9 cellular contexts compared by ENCODE assay signal in genomic region chr6:125363360-125364121, GRCh38.
A peak's percentile ranks its signal among the peaks of the same experiment; 100 is the strongest.
DNase-seq lines count a peak whose midpoint lies in the region; TF ChIP-seq lines count a peak whose summit lies in the region.
"Had no signal": no experiment of that assay in that cellular context is flagged by ENCODE, and none has a peak within 500 bp of the region (broad histone marks: within the 10 kb centered on the region; RNA-seq: fewer than 3 reads in every experiment).

No MANE protein-coding gene starts in this region.

- peak overlapping the region; percentile 23 to 81 (median 64) for H3K9ac ChIP-seq in skeletal muscle tissue (ENCODE audit: low read depth in 1 of 3, low read length in 3 of 3)
- no peak overlapping the region for H3K9ac ChIP-seq in Karpas-422 (ENCODE audit: low read length)

- DNase-seq in Ammon's horn (ENCODE audit: low spot score) = peak; percentile 39
- peak; percentile 23 for DNase-seq in NCI-H1092 (lab: John Stamatoyannopoulos, UW)
- DNase-seq in brain microvascular endothelial cell = peak; percentile 87
- DNase-seq in iPS-NIHi7 (ENCODE audit: extremely low spot score) = peak; percentile 57
- DNase-seq in stimulated activated CD4-positive, alpha-beta T cell treated with anti-CD3 and anti-CD28 coated beads, Interleukin-15, amount 100 ng/mL, for 24 hours = no peak
- no peak for DNase-seq in Karpas-422
- no peak for DNase-seq in activated naive CD4-positive, alpha-beta T cell treated with anti-CD3 and anti-CD28 coated beads, Interleukin-2, amount 10 ng/mL, durations not matched to agents 7 days and 5 days

- CTCF ChIA-PET in activated naive CD4-positive, alpha-beta T cell treated with anti-CD3 and anti-CD28 coated beads, Interleukin-2, amount 10 ng/mL, durations not matched to agents 7 days and 5 days (lab: Charles Lee) = no interaction called here

- H3K36me3 ChIP-seq in brain microvascular endothelial cell (replicated peaks) = no peaks in the 10 kb centered on the region
- no peaks in the 10 kb centered on the region for H3K36me3 ChIP-seq in skeletal muscle tissue (ENCODE audit: control insufficient read depth in 3 of 3, insufficient read depth in 3 of 3, low read length in 3 of 3)
- H3K36me3 ChIP-seq in Karpas-422 (ENCODE audit: insufficient read depth, low read length) = no peaks in the 10 kb centered on the region

- no peaks in the 10 kb centered on the region for H4K20me1 ChIP-seq in Karpas-422 (ENCODE audit: insufficient read depth, low read depth, low read length)

- H3K4me1 Mint-ChIP-seq in activated naive CD4-positive, alpha-beta T cell treated with anti-CD3 and anti-CD28 coated beads, Interleukin-2, amount 10 ng/mL, durations not matched to agents 7 days and 5 days = no peaks in the 10 kb centered on the region

- no peaks in the 10 kb centered on the region for H3K36me3 Mint-ChIP-seq in activated naive CD4-positive, alpha-beta T cell treated with anti-CD3 and anti-CD28 coated beads, Interleukin-2, amount 10 ng/mL, durations not matched to agents 7 days and 5 days

- H3K9me2 ChIP-seq in Karpas-422 (replicated peaks; ENCODE audit: insufficient read depth, low read length) = no peaks in the 10 kb centered on the region

- H3K4me1 ChIP-seq in skeletal muscle tissue (ENCODE audit: control insufficient read depth in 3 of 3, insufficient read depth in 3 of 3, low read length in 3 of 3) = peaks cover 9 to 17% (median 15%) of the 10 kb centered on the region in 3 donors
- H3K4me1 ChIP-seq in Karpas-422 (ENCODE audit: low read length) = no peaks in the 10 kb centered on the region

- H3K4me2 ChIP-seq in Karpas-422 (ENCODE audit: low read depth, low read length, poor library complexity, severe bottlenecking) = no peak overlapping the region

- H3K27me3 ChIP-seq in brain microvascular endothelial cell (replicated peaks) (no peaks in the 10 kb centered on the region), skeletal muscle tissue (ENCODE audit: control insufficient read depth in 3 of 3, insufficient read depth in 3 of 3, low read length in 3 of 3) (no peaks in the 10 kb centered on the region), Karpas-422 (ENCODE audit: low read length) (0 out of 2 replicates have a peak, but pooled peaks cover under 1% of the 10 kb centered on the region)

- no peaks in the 10 kb centered on the region for H3K79me2 ChIP-seq in Karpas-422 (ENCODE audit: low read length)

- H3K4me3 Mint-ChIP-seq in activated naive CD4-positive, alpha-beta T cell treated with anti-CD3 and anti-CD28 coated beads, Interleukin-2, amount 10 ng/mL, durations not matched to agents 7 days and 5 days = no peak overlapping the region

- no peak overlapping the region for H2AFZ ChIP-seq in Karpas-422 (ENCODE audit: low read length)

- H3K27ac ChIP-seq in brain microvascular endothelial cell = peak overlapping the region; percentile 86
- H3K27ac ChIP-seq in skeletal muscle tissue (ENCODE audit: low read depth, low read length) = peak overlapping the region; percentile 80
- H3K27ac ChIP-seq in Karpas-422 (ENCODE audit: low read length) = no peak overlapping the region

- H3K9me3 ChIP-seq in skeletal muscle tissue (ENCODE audit: control insufficient read depth in 3 of 3, low read length in 3 of 3) (no peaks in the 10 kb centered on the region), Karpas-422 (ENCODE audit: low read length) (no peaks in the 10 kb centered on the region)

- peak overlapping the region; percentile 59 for H3K4me3 ChIP-seq in brain microvascular endothelial cell (ENCODE audit: low read depth, low read length)
- peak overlapping the region; percentile 55 to 75 (median 75) for H3K4me3 ChIP-seq in skeletal muscle tissue (ENCODE audit: low read length in 3 of 3)
- no peak overlapping the region for H3K4me3 ChIP-seq in Karpas-422 (ENCODE audit: low read length)
- H3K4me3 ChIP-seq: GM12878 had no signal

- H3K27ac Mint-ChIP-seq in activated naive CD4-positive, alpha-beta T cell treated with anti-CD3 and anti-CD28 coated beads, Interleukin-2, amount 10 ng/mL, durations not matched to agents 7 days and 5 days = no peak overlapping the region

- peaks cover 43% of the 10 kb centered on the region for H3K27me3 Mint-ChIP-seq in activated naive CD4-positive, alpha-beta T cell treated with anti-CD3 and anti-CD28 coated beads, Interleukin-2, amount 10 ng/mL, durations not matched to agents 7 days and 5 days

- no peak for TF ChIP-seq CTCF in brain microvascular endothelial cell (IDR thresholded peaks at IDR 0.05; ENCODE audit: low read depth, low read length, missing control alignments)

- no peaks in the 10 kb centered on the region for H3K9me3 Mint-ChIP-seq in activated naive CD4-positive, alpha-beta T cell treated with anti-CD3 and anti-CD28 coated beads, Interleukin-2, amount 10 ng/mL, durations not matched to agents 7 days and 5 days

- in situ Hi-C loops in brain microvascular endothelial cell (cut with HindIII; ENCODE audit: low pct_ligation_motif_present, low sequenced_read_pairs) = no loop called here

Comparison
In these comparisons a context has a peak if more than half of its experiments do, and no peak if none do; other contexts are left out.
1. DNase-seq: peak in Ammon's horn (single experiment), NCI-H1092 (single experiment), brain microvascular endothelial cell (single experiment) and iPS-NIHi7 (single experiment); none in stimulated activated CD4-positive, alpha-beta T cell treated with anti-CD3 and anti-CD28 coated beads, Interleukin-15, amount 100 ng/mL, for 24 hours (single experiment), Karpas-422 (single experiment) and activated naive CD4-positive, alpha-beta T cell treated with anti-CD3 and anti-CD28 coated beads, Interleukin-2, amount 10 ng/mL, durations not matched to agents 7 days and 5 days (single experiment).